9 cellular contexts compared by ENCODE assay signal in the genomic region with DNA sequence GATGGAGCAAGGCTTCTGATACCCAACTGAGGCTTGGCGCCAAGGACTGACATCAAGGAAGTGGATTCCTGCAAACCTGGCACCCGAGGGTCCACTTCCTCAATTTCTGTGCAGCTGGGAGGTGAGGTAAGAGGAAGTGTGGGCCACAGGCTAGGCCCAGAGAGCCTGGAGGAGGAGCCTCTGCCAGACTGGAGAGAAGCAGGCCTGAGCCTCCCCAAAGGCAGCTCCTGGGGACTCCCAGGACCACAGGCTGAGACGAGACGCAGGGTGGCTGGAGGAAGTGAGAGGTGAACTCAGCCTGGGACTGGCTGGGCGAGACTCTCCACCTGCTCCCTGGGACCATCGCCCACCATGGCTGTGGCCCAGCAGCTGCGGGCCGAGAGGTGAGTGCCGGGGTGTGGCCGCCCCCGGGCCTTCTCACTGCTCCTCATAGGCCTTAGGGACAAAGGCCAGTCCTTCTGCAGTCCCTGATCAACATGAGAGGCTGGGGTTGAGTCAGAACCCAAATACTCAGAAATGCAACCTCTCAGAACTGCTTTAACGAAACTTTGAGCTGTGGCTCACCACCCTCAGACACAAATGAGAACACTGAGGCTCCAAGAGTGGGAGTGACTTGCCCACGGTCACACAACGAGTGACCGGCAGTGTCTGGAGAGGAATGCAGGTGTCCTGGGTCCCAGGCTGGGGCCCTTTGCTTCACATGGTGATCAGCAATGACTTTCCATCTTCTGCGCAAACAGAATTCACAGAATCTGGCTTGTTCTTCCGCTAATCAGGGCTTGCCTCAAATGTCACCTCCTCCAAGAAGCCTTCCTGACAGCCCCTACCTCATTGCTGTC. TPM values are rescaled to one million over a fixed set of nuclear protein-coding genes. Genes with fewer than 3 reads are reported as not detected.
A peak's percentile ranks its signal among the peaks of the same experiment; 100 is the strongest.
DNase-seq lines count a peak whose midpoint lies in the region; ATAC-seq and TF ChIP-seq lines count a peak whose summit lies in the region.
"Had no signal": no experiment of that assay in that cellular context is flagged by ENCODE, and none has a peak within 500 bp of the region (broad histone marks: within the 10 kb centered on the region; RNA-seq: fewer than 3 reads in every experiment).

A gene (plus strand): TSS at position 186 of the 839 bp plus-strand sequence. CDS start 166 bp downstream, at position 352.

- peaks cover 20% of the 10 kb centered on the region for H3K4me1 Mint-ChIP-seq in activated naive CD8-positive, alpha-beta T cell treated with anti-CD3 and anti-CD28 coated beads for 36 hours
- peaks cover 4% of the 10 kb centered on the region for H3K4me1 Mint-ChIP-seq in WTC11

- H3K4me3 Mint-ChIP-seq in activated naive CD8-positive, alpha-beta T cell treated with anti-CD3 and anti-CD28 coated beads for 36 hours: peak within 1 kb of the TSS; percentile 36
- H3K4me3 Mint-ChIP-seq in WTC11: no peak within 1 kb of the TSS

- peaks cover 4 to 7% of the 10 kb centered on the region in 2 donors for H3K4me1 ChIP-seq in muscle layer of duodenum (ENCODE audit: control insufficient read depth in 1 of 2, insufficient read depth in 2 of 2, low read length in 2 of 2)

- peak within 1 kb of the TSS; percentile 85 for H3K4me3 ChIP-seq in NB4 (ENCODE audit: low read depth, low read length)
- H3K4me3 ChIP-seq in muscle layer of duodenum (ENCODE audit: low read depth in 1 of 2, low read length in 2 of 2): peak within 1 kb of the TSS; percentile 35 to 46

- H3K27me3 Mint-ChIP-seq in activated naive CD8-positive, alpha-beta T cell treated with anti-CD3 and anti-CD28 coated beads for 36 hours: peaks cover 7% of the 10 kb centered on the region
- peaks cover 31% of the 10 kb centered on the region for H3K27me3 Mint-ChIP-seq in WTC11 (ENCODE audit: low read depth)

- no peaks in the 10 kb centered on the region for H3K9me3 Mint-ChIP-seq in activated naive CD8-positive, alpha-beta T cell treated with anti-CD3 and anti-CD28 coated beads for 36 hours
- H3K9me3 Mint-ChIP-seq in WTC11: no peaks in the 10 kb centered on the region

- H3K27me3 ChIP-seq in muscle layer of duodenum (ENCODE audit: low read depth, low read length): no peaks in the 10 kb centered on the region

- peak within 1 kb of the TSS; percentile 72 for H3K27ac ChIP-seq in muscle layer of duodenum (ENCODE audit: low read length)

- POLR2A ChIA-PET in WTC11 (lab: Charles Lee): no interaction called here

- H3K36me3 Mint-ChIP-seq in activated naive CD8-positive, alpha-beta T cell treated with anti-CD3 and anti-CD28 coated beads for 36 hours: no peaks in the 10 kb centered on the region
- no peaks in the 10 kb centered on the region for H3K36me3 Mint-ChIP-seq in WTC11

- no peaks in the 10 kb centered on the region for H3K36me3 ChIP-seq in muscle layer of duodenum (ENCODE audit: control insufficient read depth in 1 of 2, insufficient read depth in 2 of 2, low read length in 2 of 2)

- peak; percentile 74 for TF ChIP-seq POLR2A in GM15510 (IDR thresholded peaks at IDR 0.05; ENCODE audit: borderline replicate concordance, extremely low read depth, insufficient read length)
- peak; percentile 59 for TF ChIP-seq POLR2A in NB4 (IDR thresholded peaks at IDR 0.05; ENCODE audit: extremely low read depth, insufficient read length)

- H3K27ac Mint-ChIP-seq in activated naive CD8-positive, alpha-beta T cell treated with anti-CD3 and anti-CD28 coated beads for 36 hours: peak within 1 kb of the TSS; percentile 91
- no peak within 1 kb of the TSS for H3K27ac Mint-ChIP-seq in WTC11

- CTCF ChIA-PET in WTC11 (lab: Charles Lee): interaction anchor here (0.6 to 2.0 kb wide), 4 partner anchors 11 to 116 kb away, joined by 3 to 14 read pairs (median 6); a partner anchor contains a TSS

- ATAC-seq in GM21737 (IDR thresholded peaks at IDR 0.05; ENCODE audit: unreplicated experiment) (peak; percentile 58), WTC11 (no peak)

- H3K9me3 ChIP-seq in muscle layer of duodenum (ENCODE audit: control insufficient read depth in 1 of 2, low read length in 2 of 2): no peaks in the 10 kb centered on the region

- peak; percentile 98 for DNase-seq in NB4 (ENCODE audit: low read depth)
- peak; percentile 54 for DNase-seq in activated naive CD8-positive, alpha-beta T cell treated with anti-CD3 and anti-CD28 coated beads for 36 hours
- no peak for DNase-seq in DMS114 treated with DMSO at 0.1 percent for 48 hours (lab: John Stamatoyannopoulos, UW; ENCODE audit: unreplicated experiment)
- DNase-seq in WTC11 (ENCODE audit: low spot score): no peak
- no peak for DNase-seq in effector CD8-positive, alpha-beta T cell (lab: John Stamatoyannopoulos, UW)
- DNase-seq: IMR-90 had no signal

- TF ChIP-seq CTCF in NB4 (IDR thresholded peaks at IDR 0.05; ENCODE audit: low read depth, low read length): no peak
- no peak for TF ChIP-seq CTCF in WTC11 (IDR thresholded peaks at IDR 0.05)

TF ChIP-seq in WTC11, 78 proteins besides CTCF, POLR2A, EP300 and RAD21 (continues in another document):
- TF ChIP-seq RELA (CRISPR knock-in tag; IDR thresholded peaks at IDR 0.05; ENCODE audit: borderline replicate concordance) (no peak), TEAD1 (CRISPR knock-in tag; IDR thresholded peaks at IDR 0.05) (no peak), HMGA2 (CRISPR knock-in tag; IDR thresholded peaks at IDR 0.05) (no peak), JAZF1 (CRISPR knock-in tag; IDR thresholded peaks at IDR 0.05) (no peak), ZNF671 (CRISPR knock-in tag; IDR thresholded peaks at IDR 0.05) (no peak), NFYB (CRISPR knock-in tag; conservative IDR thresholded peaks at IDR 0.05; ENCODE audit: low read depth) (no peak), GABPB1 (CRISPR knock-in tag; IDR thresholded peaks at IDR 0.05) (no peak), MXD4 (CRISPR knock-in tag; IDR thresholded peaks at IDR 0.05; ENCODE audit: borderline replicate concordance) (no peak), ZNF263 (CRISPR knock-in tag; IDR thresholded peaks at IDR 0.05; ENCODE audit: low read depth) (no peak), NR3C1 (CRISPR knock-in tag; conservative IDR thresholded peaks at IDR 0.05; ENCODE audit: low read depth) (no peak), KAT7 (CRISPR knock-in tag; IDR thresholded peaks at IDR 0.05; ENCODE audit: borderline replicate concordance) (no peak), SMAD4 (CRISPR knock-in tag; IDR thresholded peaks at IDR 0.05) (no peak), ZNF219 (CRISPR knock-in tag; IDR thresholded peaks at IDR 0.05; ENCODE audit: borderline replicate concordance) (no peak), MYBL2 (CRISPR knock-in tag; IDR thresholded peaks at IDR 0.05) (no peak)
- TF ChIP-seq, protein P1, sequence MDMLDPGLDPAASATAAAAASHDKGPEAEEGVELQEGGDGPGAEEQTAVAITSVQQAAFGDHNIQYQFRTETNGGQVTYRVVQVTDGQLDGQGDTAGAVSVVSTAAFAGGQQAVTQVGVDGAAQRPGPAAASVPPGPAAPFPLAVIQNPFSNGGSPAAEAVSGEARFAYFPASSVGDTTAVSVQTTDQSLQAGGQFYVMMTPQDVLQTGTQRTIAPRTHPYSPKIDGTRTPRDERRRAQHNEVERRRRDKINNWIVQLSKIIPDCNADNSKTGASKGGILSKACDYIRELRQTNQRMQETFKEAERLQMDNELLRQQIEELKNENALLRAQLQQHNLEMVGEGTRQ (CRISPR knock-in tag; IDR thresholded peaks at IDR 0.05): no peak
- TF ChIP-seq, protein P2, sequence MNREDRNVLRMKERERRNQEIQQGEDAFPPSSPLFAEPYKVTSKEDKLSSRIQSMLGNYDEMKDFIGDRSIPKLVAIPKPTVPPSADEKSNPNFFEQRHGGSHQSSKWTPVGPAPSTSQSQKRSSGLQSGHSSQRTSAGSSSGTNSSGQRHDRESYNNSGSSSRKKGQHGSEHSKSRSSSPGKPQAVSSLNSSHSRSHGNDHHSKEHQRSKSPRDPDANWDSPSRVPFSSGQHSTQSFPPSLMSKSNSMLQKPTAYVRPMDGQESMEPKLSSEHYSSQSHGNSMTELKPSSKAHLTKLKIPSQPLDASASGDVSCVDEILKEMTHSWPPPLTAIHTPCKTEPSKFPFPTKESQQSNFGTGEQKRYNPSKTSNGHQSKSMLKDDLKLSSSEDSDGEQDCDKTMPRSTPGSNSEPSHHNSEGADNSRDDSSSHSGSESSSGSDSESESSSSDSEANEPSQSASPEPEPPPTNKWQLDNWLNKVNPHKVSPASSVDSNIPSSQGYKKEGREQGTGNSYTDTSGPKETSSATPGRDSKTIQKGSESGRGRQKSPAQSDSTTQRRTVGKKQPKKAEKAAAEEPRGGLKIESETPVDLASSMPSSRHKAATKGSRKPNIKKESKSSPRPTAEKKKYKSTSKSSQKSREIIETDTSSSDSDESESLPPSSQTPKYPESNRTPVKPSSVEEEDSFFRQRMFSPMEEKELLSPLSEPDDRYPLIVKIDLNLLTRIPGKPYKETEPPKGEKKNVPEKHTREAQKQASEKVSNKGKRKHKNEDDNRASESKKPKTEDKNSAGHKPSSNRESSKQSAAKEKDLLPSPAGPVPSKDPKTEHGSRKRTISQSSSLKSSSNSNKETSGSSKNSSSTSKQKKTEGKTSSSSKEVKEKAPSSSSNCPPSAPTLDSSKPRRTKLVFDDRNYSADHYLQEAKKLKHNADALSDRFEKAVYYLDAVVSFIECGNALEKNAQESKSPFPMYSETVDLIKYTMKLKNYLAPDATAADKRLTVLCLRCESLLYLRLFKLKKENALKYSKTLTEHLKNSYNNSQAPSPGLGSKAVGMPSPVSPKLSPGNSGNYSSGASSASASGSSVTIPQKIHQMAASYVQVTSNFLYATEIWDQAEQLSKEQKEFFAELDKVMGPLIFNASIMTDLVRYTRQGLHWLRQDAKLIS (CRISPR knock-in tag; IDR thresholded peaks at IDR 0.05; ENCODE audit: borderline replicate concordance): no peak
- TF ChIP-seq, protein P3, sequence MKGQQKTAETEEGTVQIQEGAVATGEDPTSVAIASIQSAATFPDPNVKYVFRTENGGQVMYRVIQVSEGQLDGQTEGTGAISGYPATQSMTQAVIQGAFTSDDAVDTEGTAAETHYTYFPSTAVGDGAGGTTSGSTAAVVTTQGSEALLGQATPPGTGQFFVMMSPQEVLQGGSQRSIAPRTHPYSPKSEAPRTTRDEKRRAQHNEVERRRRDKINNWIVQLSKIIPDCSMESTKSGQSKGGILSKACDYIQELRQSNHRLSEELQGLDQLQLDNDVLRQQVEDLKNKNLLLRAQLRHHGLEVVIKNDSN (CRISPR knock-in tag; IDR thresholded peaks at IDR 0.05): no peak

RNA-seq across cellular contexts. Expression of the gene that starts here (rescaled TPM):
- total RNA-seq in activated naive CD8-positive, alpha-beta T cell treated with anti-CD3 and anti-CD28 coated beads for 36 hours: 1 to 10 TPM; 2.3 to 2.5 TPM
- not detected in 3 replicates for total RNA-seq in WTC11 (2021)
- total RNA-seq: IMR-90 had no signal

Comparison
In these comparisons a context has a peak if more than half of its experiments do, and no peak if none do; other contexts are left out.
1. DNase-seq: peak in NB4 (single experiment) and activated naive CD8-positive, alpha-beta T cell treated with anti-CD3 and anti-CD28 coated beads for 36 hours (single experiment); none in DMS114 treated with DMSO at 0.1 percent for 48 hours (single experiment), WTC11 (single experiment) and effector CD8-positive, alpha-beta T cell (single experiment).